6 cellular contexts compared by ENCODE assay signal in genomic region chr3:183087184-183087583, GRCh38.
"Had no signal": no experiment of that assay in that cellular context is flagged by ENCODE, and none has a peak within 500 bp of the region (broad histone marks: within the 10 kb centered on the region; RNA-seq: fewer than 3 reads in every experiment).

No MANE protein-coding gene starts in this region.

- H3K27me3 Mint-ChIP-seq: IgD-negative memory B cell had no signal

- H3K9me3 Mint-ChIP-seq: IgD-negative memory B cell had no signal

- H3K27ac Mint-ChIP-seq: IgD-negative memory B cell had no signal

- H3K27ac ChIP-seq: GM23248 had no signal

- H3K9ac ChIP-seq: GM23248 had no signal

- H2AFZ ChIP-seq: GM23248 had no signal

- H3K4me3 ChIP-seq: GM23248 had no signal

- DNase-seq: GM23248, GOT3, H7, HCEC 1CT had no signal

- FAIRE-seq: HTR-8/SVneo had no signal

- H3K4me3 Mint-ChIP-seq: IgD-negative memory B cell had no signal
